Comparison of ENCODE assay signal across 8 cellular contexts in genomic region chr2:29295843-29296242, GRCh38.
DNase-seq lines count a peak whose midpoint lies in the region; ATAC-seq and TF ChIP-seq lines count a peak whose summit lies in the region.

No MANE protein-coding gene starts in this region.

- peaks cover 95% of the 10 kb centered on the region for H3K27me3 Mint-ChIP-seq in Calu3 (ENCODE audit: unreplicated experiment)
- H3K27me3 Mint-ChIP-seq in HFFc6 (ENCODE audit: insufficient read depth): peaks cover 12% of the 10 kb centered on the region
- peaks cover 6% of the 10 kb centered on the region for H3K27me3 Mint-ChIP-seq in activated T-helper 1 cell treated with anti-CD3 and anti-CD28 coated beads, Interleukin-12 subunit alpha, Interleukin-12 subunit beta, Interleukin-2, Interleukin-4 antibody, amounts not matched to agents 30 ng/mL and 10 ng/mL and 1 ng/mL, durations not matched to agents 14 hours and 24 hours and 36 hours (ENCODE audit: insufficient read depth)

- ATAC-seq in HG02870 (IDR thresholded peaks at IDR 0.05; ENCODE audit: unreplicated experiment): no peak

- no peak overlapping the region for H3K27ac Mint-ChIP-seq in Calu3 (ENCODE audit: unreplicated experiment)
- no peak overlapping the region for H3K27ac Mint-ChIP-seq in HFFc6
- no peak overlapping the region for H3K27ac Mint-ChIP-seq in activated T-helper 1 cell treated with anti-CD3 and anti-CD28 coated beads, Interleukin-12 subunit alpha, Interleukin-12 subunit beta, Interleukin-2, Interleukin-4 antibody, amounts not matched to agents 30 ng/mL and 10 ng/mL and 1 ng/mL, durations not matched to agents 14 hours and 24 hours and 36 hours

- DNase-seq in Calu3 (peak; percentile 21), HFFc6 (peak; percentile 28), SW480 (ENCODE audit: low spot score) (peak; percentile 51), left kidney (ENCODE audit: low read depth, low spot score) (peak; percentile 66)
- no peak for DNase-seq in stimulated activated naive CD4-positive, alpha-beta T cell (lab: John Stamatoyannopoulos, UW)
- no peak for DNase-seq in activated T-helper 1 cell treated with anti-CD3 and anti-CD28 coated beads, Interleukin-12 subunit alpha, Interleukin-12 subunit beta, Interleukin-2, Interleukin-4 antibody, amounts not matched to agents 30 ng/mL and 10 ng/mL and 1 ng/mL, durations not matched to agents 14 hours and 24 hours and 36 hours (ENCODE audit: low spot score)
- DNase-seq in stimulated activated naive CD4-positive, alpha-beta T cell treated with Interleukin-2 at 50 U/mL for 16 hours (lab: John Stamatoyannopoulos, UW): no peak

- BruUV-seq in Calu3 (replicated peaks; lab: Mats Ljungman, UMichigan): no TSS peak

- intact Hi-C loops in Calu3 (cut with micrococcal nuclease; ENCODE audit: unreplicated experiment): loop anchor here (10.0 kb wide), 1 partner anchor 729 kb away; no protein-coding TSS in a partner anchor
- intact Hi-C loops in activated T-helper 1 cell treated with anti-CD3 and anti-CD28 coated beads, Interleukin-12 subunit alpha, Interleukin-12 subunit beta, Interleukin-2, Interleukin-4 antibody, amounts not matched to agents 30 ng/mL and 10 ng/mL and 1 ng/mL, durations not matched to agents 14 hours and 24 hours and 36 hours (cut with micrococcal nuclease): no loop called here

- H3K9me3 Mint-ChIP-seq in Calu3 (ENCODE audit: low read depth, unreplicated experiment) (no peaks in the 10 kb centered on the region), HFFc6 (no peaks in the 10 kb centered on the region)
- no peaks in the 10 kb centered on the region for H3K9me3 Mint-ChIP-seq in activated T-helper 1 cell treated with anti-CD3 and anti-CD28 coated beads, Interleukin-12 subunit alpha, Interleukin-12 subunit beta, Interleukin-2, Interleukin-4 antibody, amounts not matched to agents 30 ng/mL and 10 ng/mL and 1 ng/mL, durations not matched to agents 14 hours and 24 hours and 36 hours

- TF ChIP-seq CTCF in Calu3 (IDR thresholded peaks at IDR 0.05; ENCODE audit: unreplicated experiment) (no peak), HFFc6 (IDR thresholded peaks at IDR 0.05) (peak; percentile 65; the same call in 1 of the 2 replicates)

- no peak overlapping the region for H3K4me3 Mint-ChIP-seq in Calu3 (ENCODE audit: low read depth, unreplicated experiment)
- H3K4me3 Mint-ChIP-seq in HFFc6: no peak overlapping the region
- H3K4me3 Mint-ChIP-seq in activated T-helper 1 cell treated with anti-CD3 and anti-CD28 coated beads, Interleukin-12 subunit alpha, Interleukin-12 subunit beta, Interleukin-2, Interleukin-4 antibody, amounts not matched to agents 30 ng/mL and 10 ng/mL and 1 ng/mL, durations not matched to agents 14 hours and 24 hours and 36 hours: no peak overlapping the region

- H3K36me3 Mint-ChIP-seq in Calu3 (ENCODE audit: insufficient read depth, unreplicated experiment) (no peaks in the 10 kb centered on the region), HFFc6 (ENCODE audit: low read depth) (no peaks in the 10 kb centered on the region)
- H3K36me3 Mint-ChIP-seq in activated T-helper 1 cell treated with anti-CD3 and anti-CD28 coated beads, Interleukin-12 subunit alpha, Interleukin-12 subunit beta, Interleukin-2, Interleukin-4 antibody, amounts not matched to agents 30 ng/mL and 10 ng/mL and 1 ng/mL, durations not matched to agents 14 hours and 24 hours and 36 hours (ENCODE audit: low read depth): no peaks in the 10 kb centered on the region

- H3K4me1 Mint-ChIP-seq in Calu3 (ENCODE audit: low read depth, unreplicated experiment) (no peaks in the 10 kb centered on the region), HFFc6 (ENCODE audit: low read depth) (no peaks in the 10 kb centered on the region)
- H3K4me1 Mint-ChIP-seq in activated T-helper 1 cell treated with anti-CD3 and anti-CD28 coated beads, Interleukin-12 subunit alpha, Interleukin-12 subunit beta, Interleukin-2, Interleukin-4 antibody, amounts not matched to agents 30 ng/mL and 10 ng/mL and 1 ng/mL, durations not matched to agents 14 hours and 24 hours and 36 hours (ENCODE audit: low read depth): peaks cover under 1% of the 10 kb centered on the region

- CTCF ChIA-PET in Calu3 (lab: Charles Lee): interaction anchor here (1.1 to 1.2 kb wide), 2 partner anchors 10 to 12 kb away, joined by 3 read pairs; no protein-coding TSS in a partner anchor

Comparison
In these comparisons a context has a peak if more than half of its experiments do, and no peak if none do; other contexts are left out.
1. DNase-seq: peak in Calu3 (single experiment), HFFc6 (single experiment), SW480 (single experiment) and left kidney (single experiment); none in stimulated activated naive CD4-positive, alpha-beta T cell (0 of 6), activated T-helper 1 cell treated with anti-CD3 and anti-CD28 coated beads, Interleukin-12 subunit alpha, Interleukin-12 subunit beta, Interleukin-2, Interleukin-4 antibody, amounts not matched to agents 30 ng/mL and 10 ng/mL and 1 ng/mL, durations not matched to agents 14 hours and 24 hours and 36 hours (single experiment) and stimulated activated naive CD4-positive, alpha-beta T cell treated with Interleukin-2 at 50 U/mL for 16 hours (single experiment).